Comparison of ENCODE assay signal across 1 cellular context in the genomic region with DNA sequence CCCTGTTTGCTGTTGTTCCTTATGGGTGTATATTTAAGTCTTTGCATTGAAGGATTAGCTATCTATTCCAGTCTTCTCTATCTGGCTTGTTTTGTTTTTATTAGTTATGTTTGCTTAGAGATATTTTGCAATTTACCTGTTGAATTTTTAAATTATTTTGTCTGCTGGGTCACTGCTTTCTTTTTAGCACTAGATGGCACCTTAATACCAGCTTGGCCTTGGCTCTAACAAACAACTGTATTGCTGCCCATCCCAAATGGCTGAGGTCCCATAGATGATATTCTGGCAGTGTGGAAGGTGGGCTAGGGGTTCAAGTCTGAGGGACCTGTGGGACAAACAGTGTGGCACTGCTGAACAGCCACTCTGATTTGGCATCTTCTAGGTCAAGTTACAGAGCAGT.
TF ChIP-seq lines count a peak whose summit lies in the region.

No MANE protein-coding gene starts in this region.

TF ChIP-seq in GM12878, 131 proteins besides CTCF, POLR2A, EP300 and RAD21 (continued from another document):
- TF ChIP-seq, protein P1, sequence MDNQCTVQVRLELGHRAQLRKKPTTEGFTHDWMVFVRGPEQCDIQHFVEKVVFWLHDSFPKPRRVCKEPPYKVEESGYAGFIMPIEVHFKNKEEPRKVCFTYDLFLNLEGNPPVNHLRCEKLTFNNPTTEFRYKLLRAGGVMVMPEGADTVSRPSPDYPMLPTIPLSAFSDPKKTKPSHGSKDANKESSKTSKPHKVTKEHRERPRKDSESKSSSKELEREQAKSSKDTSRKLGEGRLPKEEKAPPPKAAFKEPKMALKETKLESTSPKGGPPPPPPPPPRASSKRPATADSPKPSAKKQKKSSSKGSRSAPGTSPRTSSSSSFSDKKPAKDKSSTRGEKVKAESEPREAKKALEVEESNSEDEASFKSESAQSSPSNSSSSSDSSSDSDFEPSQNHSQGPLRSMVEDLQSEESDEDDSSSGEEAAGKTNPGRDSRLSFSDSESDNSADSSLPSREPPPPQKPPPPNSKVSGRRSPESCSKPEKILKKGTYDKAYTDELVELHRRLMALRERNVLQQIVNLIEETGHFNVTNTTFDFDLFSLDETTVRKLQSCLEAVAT (IDR thresholded peaks at IDR 0.05), result no peak
- TF ChIP-seq YBX1 (IDR thresholded peaks at IDR 0.05) (no peak), ZNF207 (IDR thresholded peaks at IDR 0.05; ENCODE audit: borderline replicate concordance) (no peak)
